In genomic region chr9:125295642-125296041, GRCh38 we compare ENCODE assay signal across 28 cellular contexts.
"Had no signal": no experiment of that assay in that cellular context is flagged by ENCODE, and none has a peak within 500 bp of the region (broad histone marks: within the 10 kb centered on the region; RNA-seq: fewer than 3 reads in every experiment).

No MANE protein-coding gene starts in this region.

- FAIRE-seq: astrocyte, TTC549 had no signal

- H3K4me2 ChIP-seq: PC-9 had no signal

- H3K36me3 ChIP-seq: adrenal gland, breast epithelium had no signal

- ATAC-seq: activated CD4-positive, alpha-beta T cell treated with anti-CD3 and anti-CD28 coated beads for 36 hours; activated CD4-positive, CD25-positive, alpha-beta regulatory T cell treated with anti-CD3 and anti-CD28 coated beads, Interleukin-2, amount 50 U/mL, for 24 hours; activated naive CD4-positive, alpha-beta T cell treated with anti-CD3 and anti-CD28 coated beads, Interleukin-2, amount 50 U/mL, for 72 hours; activated T-cell treated with anti-CD3 and anti-CD28 coated beads, Interleukin-2, amount 50 U/mL, for 4 hours; body of pancreas; WTC11 had no signal

- H3K27ac ChIP-seq: adrenal gland, breast epithelium, PC-9 had no signal

- DNase-seq: activated CD4-positive, alpha-beta memory T cell treated with anti-CD3 and anti-CD28 coated beads for 36 hours; activated CD4-positive, alpha-beta T cell treated with anti-CD3 and anti-CD28 coated beads for 36 hours; activated CD4-positive, alpha-beta T cell treated with anti-CD3 and anti-CD28 coated beads, Interleukin-2, amount 10 ng/mL, durations not matched to agents 7 days and 5 days; activated CD8-positive, alpha-beta memory T cell treated with anti-CD3 and anti-CD28 coated beads, Interleukin-2, amount 50 U/mL, for 4 hours; activated gamma-delta T cell treated with Interleukin-2 at 50 U/mL for 16 hours; activated naive CD4-positive, alpha-beta T cell treated with anti-CD3 and anti-CD28 coated beads for 36 hours; activated T-cell treated with anti-CD3 and anti-CD28 coated beads for 4 hours; activated T-cell treated with anti-CD3 and anti-CD28 coated beads, Interleukin-2, amount 50 U/mL, for 4 hours; adrenal gland; body of pancreas; Kasumi-1; MG63; NCI-H1048; NCI-H1436; NCI-H1694; NCI-H2081 treated with DMSO at 0.1 percent for 48 hours; NCI-H226; NCI-H446 treated with DMSO at 0.1 percent for 48 hours; NCI-H524; NCI-H774; PC-9; Right ventricle myocardium superior had no signal

- H3K27me3 ChIP-seq: adrenal gland, body of pancreas, breast epithelium, MG63 had no signal

- H3K9me3 ChIP-seq: adrenal gland, body of pancreas, breast epithelium, MG63 had no signal

- H3K4me1 ChIP-seq: breast epithelium had no signal

- H3K4me3 ChIP-seq: adrenal gland, body of pancreas, breast epithelium, MG63, PC-9 had no signal

- H2AFZ ChIP-seq: PC-9 had no signal
